13 cellular contexts compared by ENCODE assay signal in genomic region chr15:95972136-95972553, GRCh38.
A peak's percentile ranks its signal among the peaks of the same experiment; 100 is the strongest.
DNase-seq lines count a peak whose midpoint lies in the region; ATAC-seq and TF ChIP-seq lines count a peak whose summit lies in the region.
"Had no signal": no experiment of that assay in that cellular context is flagged by ENCODE, and none has a peak within 500 bp of the region (broad histone marks: within the 10 kb centered on the region; RNA-seq: fewer than 3 reads in every experiment).

No MANE protein-coding gene starts in this region.

- DNase-seq in AML-193 (lab: John Stamatoyannopoulos, UW): peak; percentile 52 to 61
- DNase-seq in MV-4-11 (lab: John Stamatoyannopoulos, UW): peak; percentile 90
- DNase-seq in fibroblast of gingiva (ENCODE audit: low read depth): peak; percentile 77
- no peak for DNase-seq in neuronal stem cell (ENCODE audit: low spot score)
- no peak for DNase-seq in chondrocyte (ENCODE audit: low spot score)
- no peak for DNase-seq in NCI-H2029 (lab: John Stamatoyannopoulos, UW)
- DNase-seq: activated T-cell treated with anti-CD3 and anti-CD28 coated beads, Interleukin-2, amount 50 U/mL, for 4 hours; CD4-positive, alpha-beta T cell; H9; NCI-H446 had no signal

- no peak overlapping the region for H3K18ac ChIP-seq in neuronal stem cell (ENCODE audit: low read length)

- H3K4ac ChIP-seq in neuronal stem cell (ENCODE audit: low read length): no peak overlapping the region

- WGBS in neuronal stem cell (ENCODE audit: extremely low coverage in 2 of 2, insufficient read length in 2 of 2, insufficient replicate concordance in 1 of 2), 2 donors: no CpG with 5 or more reads among the region's 6 CpGs

- no peak for TF ChIP-seq CTCF in chondrocyte (IDR thresholded peaks at IDR 0.05)

- H3K79me1 ChIP-seq in neuronal stem cell (ENCODE audit: low read depth, low read length): peaks cover 2% of the 10 kb centered on the region

- H3K4me2 ChIP-seq in neuronal stem cell (ENCODE audit: insufficient read depth, low read length, poor library complexity, severe bottlenecking): no peak overlapping the region

- H3K27ac Mint-ChIP-seq in chondrocyte (ENCODE audit: unreplicated experiment): no peak overlapping the region
- H3K27ac Mint-ChIP-seq: CD4-positive, alpha-beta T cell; H9; WTC11 had no signal

- H3K9ac ChIP-seq in neuronal stem cell (ENCODE audit: low read depth, low read length, poor library complexity): no peak overlapping the region

- H3K4me1 Mint-ChIP-seq in chondrocyte (ENCODE audit: low read depth): peaks cover 9% of the 10 kb centered on the region
- H3K4me1 Mint-ChIP-seq: H9, WTC11 had no signal

- no peaks in the 10 kb centered on the region for H3K27me3 ChIP-seq in neuronal stem cell (ENCODE audit: control insufficient read depth in 3 of 3, insufficient read depth in 3 of 3, low read depth in 1 of 3, low read length in 3 of 3)

- peak overlapping the region; percentile 12 for H2AFZ ChIP-seq in neuronal stem cell (ENCODE audit: low read length)

- H3K14ac ChIP-seq in neuronal stem cell (ENCODE audit: low read length): no peak overlapping the region

- no peak overlapping the region for H2BK12ac ChIP-seq in neuronal stem cell (ENCODE audit: low read length)

- no peak overlapping the region for H3K4me3 Mint-ChIP-seq in chondrocyte (ENCODE audit: unreplicated experiment)
- H3K4me3 Mint-ChIP-seq: activated T-cell treated with anti-CD3 and anti-CD28 coated beads, Interleukin-2, amount 50 U/mL, for 4 hours; CD4-positive, alpha-beta T cell; WTC11 had no signal

- H3K9me3 Mint-ChIP-seq in chondrocyte (ENCODE audit: low read depth): peaks cover 8% of the 10 kb centered on the region
- H3K9me3 Mint-ChIP-seq: activated T-cell treated with anti-CD3 and anti-CD28 coated beads, Interleukin-2, amount 50 U/mL, for 4 hours; CD4-positive, alpha-beta T cell; H9 had no signal

- no peak overlapping the region for H2BK120ac ChIP-seq in neuronal stem cell (ENCODE audit: low read depth, low read length)

- no peaks in the 10 kb centered on the region for H3K36me3 Mint-ChIP-seq in chondrocyte (ENCODE audit: low read depth)
- H3K36me3 Mint-ChIP-seq: WTC11 had no signal

- ATAC-seq in GM18867 (IDR thresholded peaks at IDR 0.05; ENCODE audit: unreplicated experiment) (no peak), HG02759 (IDR thresholded peaks at IDR 0.05; ENCODE audit: unreplicated experiment) (no peak)
- ATAC-seq: activated T-cell treated with anti-CD3 and anti-CD28 coated beads, Interleukin-2, amount 50 U/mL, for 4 hours; WTC11 had no signal

- H2BK5ac ChIP-seq in neuronal stem cell (ENCODE audit: low read length): no peak overlapping the region

- H3K23ac ChIP-seq in neuronal stem cell (ENCODE audit: low read depth, low read length, poor library complexity): no peak overlapping the region

- peaks cover 5 to 9% of the 10 kb centered on the region in 2 donors for H3K9me3 ChIP-seq in neuronal stem cell (replicated peaks in 1 of 2; ENCODE audit: control insufficient read depth in 2 of 2, insufficient read depth in 1 of 2, low read depth in 1 of 2, low read length in 2 of 2)

- peaks cover 8 to 11% of the 10 kb centered on the region in 2 donors for H3K4me1 ChIP-seq in neuronal stem cell (ENCODE audit: control insufficient read depth in 2 of 2, insufficient read depth in 1 of 2, low read depth in 1 of 2, low read length in 2 of 2)

- no peak overlapping the region for H4K8ac ChIP-seq in neuronal stem cell (ENCODE audit: low read depth, low read length)

- no peak overlapping the region for H3K4me3 ChIP-seq in neuronal stem cell (ENCODE audit: low read length in 2 of 2)

- H2BK15ac ChIP-seq in neuronal stem cell (ENCODE audit: low read length): no peak overlapping the region

- H2AK5ac ChIP-seq in neuronal stem cell (ENCODE audit: low read depth, low read length): no peak overlapping the region

- no peak overlapping the region for H3K27ac ChIP-seq in neuronal stem cell (replicated peaks; ENCODE audit: low read length)

- H3K27me3 Mint-ChIP-seq in chondrocyte (ENCODE audit: low read depth): no peaks in the 10 kb centered on the region

- H3K36me3 ChIP-seq in neuronal stem cell (replicated peaks in 1 of 2; ENCODE audit: control insufficient read depth in 2 of 2, insufficient read depth in 2 of 2, low read length in 2 of 2): no peaks in the 10 kb centered on the region

- H4K91ac ChIP-seq in neuronal stem cell (ENCODE audit: low read depth, low read length, poor library complexity): no peak overlapping the region

Comparison
In these comparisons a context has a peak if more than half of its experiments do, and no peak if none do; other contexts are left out.
1. DNase-seq: peak in AML-193 (2 of 2), MV-4-11 (single experiment) and fibroblast of gingiva (single experiment); none in neuronal stem cell (single experiment), chondrocyte (single experiment) and NCI-H2029 (single experiment).